8 cellular contexts compared by ENCODE assay signal in the genomic region with DNA sequence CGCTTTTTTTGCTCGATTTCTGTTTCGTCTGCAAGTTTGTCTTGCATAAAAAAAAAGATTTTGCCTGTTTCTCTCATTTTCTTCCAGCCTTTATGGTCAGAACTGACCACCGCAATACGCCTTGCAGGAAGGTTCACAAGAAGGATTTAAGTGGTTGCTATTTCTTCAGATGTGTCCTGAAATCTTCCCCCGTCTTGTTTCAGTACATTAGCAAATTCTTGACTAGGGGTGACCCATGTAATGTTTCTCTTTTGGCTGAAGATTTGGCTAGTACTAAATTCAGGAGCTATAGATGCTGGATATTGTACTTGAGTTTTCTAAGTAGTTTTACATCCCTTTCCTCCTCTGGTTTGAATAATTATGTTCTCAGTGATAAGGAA. TPM values are rescaled to one million over a fixed set of nuclear protein-coding genes. Genes with fewer than 3 reads are reported as not detected.
DNase-seq lines count a peak whose midpoint lies in the region; ATAC-seq, FAIRE-seq and TF ChIP-seq lines count a peak whose summit lies in the region.

No MANE protein-coding gene starts in this region.

- H3K27ac ChIP-seq in HCT116 (ENCODE audit: low read depth, low read length) (peak overlapping the region; percentile 15; the same call in 1 of the 2 replicates), right cardiac atrium (ENCODE audit: low read length) (no peak overlapping the region), small intestine (ENCODE audit: low read depth in 1 of 2, low read length in 1 of 2) (peak overlapping the region; percentile 85 to 99)

- H3K9me2 ChIP-seq in HCT116 (ENCODE audit: insufficient read depth) = no peaks in the 10 kb centered on the region

- intact Hi-C loops in HCT116 (cut with micrococcal nuclease) = loop anchor here (5.0 kb wide), 1 partner anchor 154 kb away; no protein-coding TSS in a partner anchor
- intact Hi-C loops in activated B cell treated with CpG ODN at 0.5 μM for 24 hours (cut with micrococcal nuclease) = loop anchor here (1.0 to 5.0 kb wide), 6 partner anchors 11 to 604 kb away; no protein-coding TSS in a partner anchor
- intact Hi-C loops in right cardiac atrium (cut with DNase I) = loop anchor here in 3 of 4 donors (5.0 to 10.0 kb wide), 4 partner anchors 84 to 267 kb away; no protein-coding TSS in a partner anchor

- no peaks in the 10 kb centered on the region for H3K27me3 Mint-ChIP-seq in activated B cell treated with CpG ODN at 0.5 μM for 24 hours

- TF ChIP-seq RAD21 in HCT116 (IDR thresholded peaks at IDR 0.05; ENCODE audit: low read depth) = no peak

- no peak for TF ChIP-seq POLR2A in HCT116 (IDR thresholded peaks at IDR 0.05; ENCODE audit: borderline replicate concordance, extremely low read depth, insufficient read depth, insufficient read length)

- FAIRE-seq in small intestine (lab: Jason Lieb, UNC) (no peak), D721Med (lab: Jason Lieb, UNC) (no peak)

- peak overlapping the region; percentile 82 for H3K4me2 ChIP-seq in HCT116 (ENCODE audit: low read length)

- H3K27me3 ChIP-seq in HCT116 (ENCODE audit: insufficient read depth, low read length) = no peaks in the 10 kb centered on the region
- H3K27me3 ChIP-seq in right cardiac atrium (ENCODE audit: control insufficient read depth, insufficient read depth) = no peaks in the 10 kb centered on the region
- no peaks in the 10 kb centered on the region for H3K27me3 ChIP-seq in small intestine (ENCODE audit: control insufficient read depth in 2 of 2, insufficient read depth in 2 of 2, low read length in 2 of 2)

- H3K4me3 ChIP-seq in HCT116 (replicated peaks in 1 of 2; ENCODE audit: low read depth in 1 of 2, low read length in 2 of 2) (peak overlapping the region; percentile 49 to 66), right cardiac atrium (ENCODE audit: low read length) (peak overlapping the region; percentile 90), small intestine (ENCODE audit: low read depth in 1 of 2, low read length in 2 of 2) (peak overlapping the region in 1 of 2 donors; percentile 83)

- no peaks in the 10 kb centered on the region for H3K36me3 ChIP-seq in HCT116 (ENCODE audit: control insufficient read depth in 1 of 2, insufficient read depth in 2 of 2, low read length in 2 of 2)
- no peaks in the 10 kb centered on the region for H3K36me3 ChIP-seq in small intestine (ENCODE audit: control insufficient read depth in 2 of 2, insufficient read depth in 2 of 2, low read length in 2 of 2)

- WGBS in right cardiac atrium = 20% methylated on average over 6 of the region's 6 CpGs
- WGBS in small intestine, 3 donors = 7 to 19% (median 19%) methylated on average over 6 of the region's 6 CpGs

- no peaks in the 10 kb centered on the region for H3K9me3 Mint-ChIP-seq in activated B cell treated with CpG ODN at 0.5 μM for 24 hours

- no peaks in the 10 kb centered on the region for H4K20me1 ChIP-seq in HCT116 (ENCODE audit: insufficient read depth)

- H3K4me3 Mint-ChIP-seq in activated B cell treated with CpG ODN at 0.5 μM for 24 hours = peak overlapping the region; percentile 82

- TF ChIP-seq CTCF in HCT116 (IDR thresholded peaks at IDR 0.05 in 2 of 3, conservative IDR thresholded peaks at IDR 0.05 in 1 of 3; ENCODE audit: borderline replicate concordance in 1 of 3, insufficient read depth in 1 of 3, low read depth in 2 of 3, low read length in 2 of 3) = no peak
- no peak for TF ChIP-seq CTCF in activated B cell treated with CpG ODN at 0.5 μM for 24 hours (IDR thresholded peaks at IDR 0.05)
- no peak for TF ChIP-seq CTCF in D721Med (IDR thresholded peaks at IDR 0.05; ENCODE audit: insufficient read depth, missing control alignments)

- no peaks in the 10 kb centered on the region for H3K9me3 ChIP-seq in HCT116 (ENCODE audit: control insufficient read depth in 1 of 2, insufficient read depth in 1 of 2, low read depth in 1 of 2, low read length in 2 of 2)
- no peaks in the 10 kb centered on the region for H3K9me3 ChIP-seq in right cardiac atrium (ENCODE audit: control insufficient read depth, low read length)
- no peaks in the 10 kb centered on the region for H3K9me3 ChIP-seq in small intestine (ENCODE audit: control insufficient read depth, low read depth)

- ATAC-seq in HCT116 (no peak), activated B cell treated with CpG ODN at 0.5 μM for 24 hours (ENCODE audit: low read depth) (no peak), right cardiac atrium (no peak), HG03469 (IDR thresholded peaks at IDR 0.05; ENCODE audit: unreplicated experiment) (no peak)

- no peak overlapping the region for H3K27ac Mint-ChIP-seq in activated B cell treated with CpG ODN at 0.5 μM for 24 hours

- H3K36me3 Mint-ChIP-seq in activated B cell treated with CpG ODN at 0.5 μM for 24 hours (ENCODE audit: low read depth) = peaks cover 3% of the 10 kb centered on the region

- H2AFZ ChIP-seq in HCT116 (ENCODE audit: low read depth, low read length, poor library complexity, severe bottlenecking) = no peak overlapping the region

- H3K4me1 Mint-ChIP-seq in activated B cell treated with CpG ODN at 0.5 μM for 24 hours = peaks cover 45% of the 10 kb centered on the region

- DNase-seq in HCT116 (ENCODE audit: low read depth, low spot score) (no peak), activated B cell treated with CpG ODN at 0.5 μM for 24 hours (no peak), right cardiac atrium (no peak), small intestine (no peak), occipital lobe (lab: John Stamatoyannopoulos, UW) (no peak), NCI-H2196 (lab: John Stamatoyannopoulos, UW; ENCODE audit: unreplicated experiment) (no peak), D721Med (ENCODE audit: insufficient read length, low spot score) (no peak)

- CTCF ChIA-PET in HCT116 (lab: Charles Lee) = interaction anchor here (1.9 kb wide), 1 partner anchor 240 kb away, joined by 9 read pairs; no protein-coding TSS in a partner anchor
- CTCF ChIA-PET in activated B cell treated with CpG ODN at 0.5 μM for 24 hours (lab: Charles Lee) = interaction anchor here (1.0 to 4.2 kb wide), 5 partner anchors 8 to 722 kb away, joined by 3 to 56 read pairs (median 3); no protein-coding TSS in a partner anchor

- POLR2A ChIA-PET in HCT116 (lab: Charles Lee) = no interaction called here
- POLR2A ChIA-PET in activated B cell treated with CpG ODN at 0.5 μM for 24 hours (lab: Charles Lee) = interaction anchor here (1.1 kb wide), 2 partner anchors 8 to 78 kb away, joined by 3 to 4 read pairs; no protein-coding TSS in a partner anchor

- RAD21 ChIA-PET in HCT116 (lab: Charles Lee; ENCODE audit: low non-redundant PET in 1 of 2, low total read pairs in 2 of 2, uncharacterized antibody in 2 of 2, unreplicated experiment in 2 of 2) = interaction anchor here in 1 of 2 experiments (0.7 to 1.1 kb wide), 2 partner anchors 154 to 240 kb away, joined by 3 to 4 read pairs; no protein-coding TSS in a partner anchor

- BruUV-seq in HCT116 (replicated peaks; lab: Mats Ljungman, UMichigan) = no TSS peak

- H3K4me1 ChIP-seq in HCT116 (ENCODE audit: control insufficient read depth in 1 of 2, insufficient read depth in 2 of 2, low read length in 2 of 2) (peaks cover 8 to 27% of the 10 kb centered on the region in 2 experiments), right cardiac atrium (ENCODE audit: control insufficient read depth, insufficient read depth, low read length) (no peaks in the 10 kb centered on the region), small intestine (ENCODE audit: control insufficient read depth in 2 of 2, insufficient read depth in 1 of 2, low read depth in 1 of 2, low read length in 1 of 2) (no peaks in the 10 kb centered on the region)

- peaks cover 50% of the 10 kb centered on the region for H3K79me2 ChIP-seq in HCT116 (ENCODE audit: insufficient read depth, low read length)

- peak overlapping the region; percentile 56 for H3K9ac ChIP-seq in HCT116 (ENCODE audit: low read length)

TF ChIP-seq in HCT116, 20 proteins besides CTCF, POLR2A, EP300 and RAD21 (continues in another document):
- TF ChIP-seq TCF7L2 (IDR thresholded peaks at IDR 0.05; ENCODE audit: borderline replicate concordance, extremely low read depth, insufficient read depth, insufficient read length) (no peak), SIN3A (IDR thresholded peaks at IDR 0.05; ENCODE audit: low read depth) (no peak), ZFX (IDR thresholded peaks at IDR 0.05) (no peak), JUND (IDR thresholded peaks at IDR 0.05) (no peak), ZNF274 (IDR thresholded peaks at IDR 0.05; ENCODE audit: low read depth, low read length) (no peak), SRF (IDR thresholded peaks at IDR 0.05; ENCODE audit: low read depth) (no peak), YY1 (IDR thresholded peaks at IDR 0.05; ENCODE audit: extremely low read depth, insufficient replicate concordance, low read depth, low read length) (no peak), ELF1 (IDR thresholded peaks at IDR 0.05; ENCODE audit: borderline replicate concordance, low read depth) (no peak), POLR2AphosphoS5 (IDR thresholded peaks at IDR 0.05; ENCODE audit: low read depth, low read length) (no peak), EGR1 (IDR thresholded peaks at IDR 0.05; ENCODE audit: low read depth) (no peak)
- TF ChIP-seq, protein P1, sequence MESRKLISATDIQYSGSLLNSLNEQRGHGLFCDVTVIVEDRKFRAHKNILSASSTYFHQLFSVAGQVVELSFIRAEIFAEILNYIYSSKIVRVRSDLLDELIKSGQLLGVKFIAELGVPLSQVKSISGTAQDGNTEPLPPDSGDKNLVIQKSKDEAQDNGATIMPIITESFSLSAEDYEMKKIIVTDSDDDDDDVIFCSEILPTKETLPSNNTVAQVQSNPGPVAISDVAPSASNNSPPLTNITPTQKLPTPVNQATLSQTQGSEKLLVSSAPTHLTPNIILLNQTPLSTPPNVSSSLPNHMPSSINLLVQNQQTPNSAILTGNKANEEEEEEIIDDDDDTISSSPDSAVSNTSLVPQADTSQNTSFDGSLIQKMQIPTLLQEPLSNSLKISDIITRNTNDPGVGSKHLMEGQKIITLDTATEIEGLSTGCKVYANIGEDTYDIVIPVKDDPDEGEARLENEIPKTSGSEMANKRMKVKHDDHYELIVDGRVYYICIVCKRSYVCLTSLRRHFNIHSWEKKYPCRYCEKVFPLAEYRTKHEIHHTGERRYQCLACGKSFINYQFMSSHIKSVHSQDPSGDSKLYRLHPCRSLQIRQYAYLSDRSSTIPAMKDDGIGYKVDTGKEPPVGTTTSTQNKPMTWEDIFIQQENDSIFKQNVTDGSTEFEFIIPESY (IDR thresholded peaks at IDR 0.05; ENCODE audit: extremely low read depth, insufficient replicate concordance, low read length) = no peak
- TF ChIP-seq, protein P2, sequence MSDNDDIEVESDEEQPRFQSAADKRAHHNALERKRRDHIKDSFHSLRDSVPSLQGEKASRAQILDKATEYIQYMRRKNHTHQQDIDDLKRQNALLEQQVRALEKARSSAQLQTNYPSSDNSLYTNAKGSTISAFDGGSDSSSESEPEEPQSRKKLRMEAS (IDR thresholded peaks at IDR 0.05) = no peak

RNA-seq across cellular contexts. Expression of gene PHLPP1, which starts 2.5 kb away (rescaled TPM):
- 14.7 TPM for total RNA-seq in HCT116 (2021; ENCODE audit: unreplicated experiment)
- polyA plus RNA-seq in HCT116 (2012) = 6.7 TPM in 2 replicates
- total RNA-seq in activated B cell treated with CpG ODN at 0.5 μM for 24 hours = 13.7 and 16.1 TPM in 2 replicates
- 1 to 10 TPM; 4.1 to 6.4 (median 5.3) TPM for total RNA-seq in right cardiac atrium
- 1.7 TPM for polyA plus RNA-seq in right cardiac atrium
- 1 to 10 TPM; 3.2 to 5.4 (median 5.3) TPM for polyA plus RNA-seq in small intestine
- total RNA-seq in occipital lobe = 22.6 TPM
